12 cellular contexts compared by ENCODE assay signal in the genomic region with DNA sequence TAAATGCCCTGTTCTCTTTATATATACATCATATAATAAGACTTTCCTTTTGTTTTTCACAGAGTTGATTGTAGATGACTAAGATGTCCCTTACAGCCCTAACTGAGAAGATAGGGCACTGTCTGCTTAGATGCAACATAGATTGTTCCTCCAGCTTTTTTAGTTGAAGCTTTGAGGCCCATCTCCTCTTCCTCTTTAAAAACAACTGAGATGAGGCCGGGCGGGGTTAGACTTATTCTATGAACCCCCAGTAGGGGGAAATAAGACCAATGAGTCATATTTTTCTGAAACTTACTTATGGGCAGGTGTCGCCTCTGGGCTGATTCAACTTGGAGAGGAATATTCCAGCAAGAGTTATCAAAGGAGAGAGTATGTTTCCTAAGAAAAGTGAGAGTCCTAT.
DNase-seq lines count a peak whose midpoint lies in the region; ATAC-seq and TF ChIP-seq lines count a peak whose summit lies in the region.
"Had no signal": no experiment of that assay in that cellular context is flagged by ENCODE, and none has a peak within 500 bp of the region (broad histone marks: within the 10 kb centered on the region; RNA-seq: fewer than 3 reads in every experiment).

No MANE protein-coding gene starts in this region.

- DNase-seq in stimulated activated CD4-positive, alpha-beta T cell treated with anti-CD3 and anti-CD28 coated beads, Interleukin-1b, Interleukin-23, amount 100 ng/mL, for 48 hours = peak; percentile 62
- no peak for DNase-seq in stimulated activated CD4-positive, alpha-beta T cell treated with anti-CD3 and anti-CD28 coated beads, Interleukin-4, amount 100 ng/mL, for 1 hour
- DNase-seq in activated B cell treated with CpG ODN at 0.5 μM for 24 hours (no peak), NCI-H2171 (lab: John Stamatoyannopoulos, UW) (no peak), NCI-H524 treated with DMSO at 0.1 percent for 48 hours (lab: John Stamatoyannopoulos, UW) (no peak), NCI-H1048 (lab: John Stamatoyannopoulos, UW) (no peak)
- DNase-seq: hippocampal formation, NCI-H1930, SJCRH30, substantia nigra had no signal

- CTCF ChIA-PET in activated B cell treated with CpG ODN at 0.5 μM for 24 hours (lab: Charles Lee) = interaction anchor here (1.3 to 2.5 kb wide), 3 partner anchors 20 to 23 kb away, joined by 4 to 11 read pairs (median 7); no protein-coding TSS in a partner anchor

- H3K4me1 Mint-ChIP-seq in activated B cell treated with CpG ODN at 0.5 μM for 24 hours = peaks cover 57% of the 10 kb centered on the region

- intact Hi-C loops in activated B cell treated with CpG ODN at 0.5 μM for 24 hours (cut with micrococcal nuclease) = loop anchor here (1.0 to 5.0 kb wide), 5 partner anchors 20 to 434 kb away; partner anchors contain the start of genes CNDP2 and TIMM21

- POLR2A ChIA-PET in activated B cell treated with CpG ODN at 0.5 μM for 24 hours (lab: Charles Lee) = interaction anchor here (0.6 to 3.6 kb wide), 3 partner anchors 20 to 1146 kb away, joined by 3 to 24 read pairs (median 4); partner anchors contain the start of gene PTGR3

- H3K9me3 Mint-ChIP-seq in activated B cell treated with CpG ODN at 0.5 μM for 24 hours = no peaks in the 10 kb centered on the region

- H3K4me3 Mint-ChIP-seq in activated B cell treated with CpG ODN at 0.5 μM for 24 hours = peak overlapping the region; percentile 12

- H3K27me3 Mint-ChIP-seq in activated B cell treated with CpG ODN at 0.5 μM for 24 hours = peaks cover 9% of the 10 kb centered on the region

- no peak for TF ChIP-seq CTCF in activated B cell treated with CpG ODN at 0.5 μM for 24 hours (IDR thresholded peaks at IDR 0.05)

- no peaks in the 10 kb centered on the region for H3K36me3 Mint-ChIP-seq in activated B cell treated with CpG ODN at 0.5 μM for 24 hours (ENCODE audit: low read depth)

- H3K27ac Mint-ChIP-seq in activated B cell treated with CpG ODN at 0.5 μM for 24 hours = peak overlapping the region; percentile 85

- ATAC-seq in HG03175 (IDR thresholded peaks at IDR 0.05; ENCODE audit: unreplicated experiment) (peak; percentile 68), activated B cell treated with CpG ODN at 0.5 μM for 24 hours (ENCODE audit: low read depth) (peak; percentile 76), HG02973 (IDR thresholded peaks at IDR 0.05; ENCODE audit: unreplicated experiment) (no peak)
